ENCODE assay signal across 1 cellular context in genomic region chr11:61110255-61111059, GRCh38.
TF ChIP-seq lines count a peak whose summit lies in the region.

No MANE protein-coding gene starts in this region.

TF ChIP-seq in A549, 52 proteins besides CTCF, POLR2A, EP300 and RAD21:
- TF ChIP-seq USF2 (IDR thresholded peaks at IDR 0.05) (no peak), ZFP36 (IDR thresholded peaks at IDR 0.05; ENCODE audit: borderline replicate concordance, partially characterized antibody) (peak; percentile 45)
